1 cellular context compared by ENCODE assay signal in the genomic region with DNA sequence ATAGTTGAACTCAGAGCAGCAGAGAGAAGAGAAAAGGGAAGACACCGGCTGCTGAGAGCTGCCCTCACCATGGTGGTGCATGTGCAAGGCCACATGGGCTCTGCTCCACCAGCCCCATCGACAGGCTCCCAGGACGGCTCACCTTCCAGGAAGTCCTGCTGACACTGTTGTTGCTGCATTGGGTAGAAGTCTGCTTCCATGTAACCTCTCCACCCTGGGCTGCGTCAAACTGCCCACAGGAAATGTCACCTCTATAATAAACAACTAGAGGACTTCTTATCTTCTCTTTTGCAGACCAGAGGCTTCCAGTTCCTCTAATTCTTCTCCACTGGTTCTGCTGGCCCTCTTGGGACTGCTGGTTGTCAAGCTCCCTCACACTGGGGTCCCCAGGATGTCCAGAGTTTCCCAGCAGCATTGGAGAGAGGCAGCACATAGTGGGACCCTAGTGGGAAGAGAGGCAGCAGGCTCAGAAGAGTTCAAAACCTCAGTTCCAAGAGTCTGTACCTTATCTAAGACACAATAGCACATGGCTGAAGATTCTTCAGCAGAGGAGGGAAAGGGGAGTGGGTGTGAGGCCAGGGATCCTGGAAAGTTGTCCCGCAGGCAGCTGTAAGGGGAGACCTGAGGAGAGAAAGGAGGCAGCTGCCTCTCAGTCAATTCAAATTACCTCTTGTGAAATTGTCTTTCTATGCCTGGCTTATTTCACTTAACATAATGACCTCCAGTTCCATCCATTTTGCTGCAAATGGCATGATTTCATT.
TF ChIP-seq lines count a peak whose summit lies in the region.

No MANE protein-coding gene starts in this region.

TF ChIP-seq in H1, 55 proteins besides CTCF, POLR2A, EP300 and RAD21:
- TF ChIP-seq GTF2F1 (IDR thresholded peaks at IDR 0.05; ENCODE audit: borderline replicate concordance, low read depth, low read length), result no peak
- TF ChIP-seq, protein P1, sequence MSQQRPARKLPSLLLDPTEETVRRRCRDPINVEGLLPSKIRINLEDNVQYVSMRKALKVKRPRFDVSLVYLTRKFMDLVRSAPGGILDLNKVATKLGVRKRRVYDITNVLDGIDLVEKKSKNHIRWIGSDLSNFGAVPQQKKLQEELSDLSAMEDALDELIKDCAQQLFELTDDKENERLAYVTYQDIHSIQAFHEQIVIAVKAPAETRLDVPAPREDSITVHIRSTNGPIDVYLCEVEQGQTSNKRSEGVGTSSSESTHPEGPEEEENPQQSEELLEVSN (IDR thresholded peaks at IDR 0.05), result peak; percentile 67
